1 cellular context compared by ENCODE assay signal in genomic region chr11:305834-306211, GRCh38.
TF ChIP-seq lines count a peak whose summit lies in the region.

No MANE protein-coding gene starts in this region.

TF ChIP-seq in IMR-90, 13 proteins besides CTCF, POLR2A, EP300 and RAD21 (continued from another document):
- TF ChIP-seq NFE2L2 (IDR thresholded peaks at IDR 0.05; ENCODE audit: low read depth, low read length), result no peak
- no peak for TF ChIP-seq FOS (IDR thresholded peaks at IDR 0.05; ENCODE audit: low read depth, low read length)
- no peak for TF ChIP-seq CHD1 (IDR thresholded peaks at IDR 0.05; ENCODE audit: low read depth, low read length)
- no peak for TF ChIP-seq RCOR1 (IDR thresholded peaks at IDR 0.05; ENCODE audit: insufficient replicate concordance, low read length)
- no peak for TF ChIP-seq MXI1 (IDR thresholded peaks at IDR 0.05; ENCODE audit: borderline replicate concordance, low read depth, low read length)
